Comparison of ENCODE assay signal across 15 cellular contexts in genomic region chr2:62657752-62658151, GRCh38. TPM values are rescaled to one million over a fixed set of nuclear protein-coding genes. Genes with fewer than 3 reads are reported as not detected.
DNase-seq lines count a peak whose midpoint lies in the region; ATAC-seq lines count a peak whose summit lies in the region.
"Had no signal": no experiment of that assay in that cellular context is flagged by ENCODE, and none has a peak within 500 bp of the region (broad histone marks: within the 10 kb centered on the region; RNA-seq: fewer than 3 reads in every experiment).

No MANE protein-coding gene starts in this region.

- peaks cover 0 to 2% (median 0%) of the 10 kb centered on the region in 3 donors for H3K9me3 Mint-ChIP-seq in IgD-negative memory B cell
- no peaks in the 10 kb centered on the region for H3K9me3 Mint-ChIP-seq in stimulated activated memory B cell treated with anti-CD40 and anti-IgM and Interleukin-4, amounts not matched to agents 10 μg/mL and 1 μg/mL and 100 μg/mL, for 72 hours
- no peaks in the 10 kb centered on the region for H3K9me3 Mint-ChIP-seq in activated CD4-positive, alpha-beta T cell treated with anti-CD3 and anti-CD28 coated beads for 36 hours (ENCODE audit: low read depth)
- H3K9me3 Mint-ChIP-seq: CD4-positive, alpha-beta memory T cell; central memory CD8-positive, alpha-beta T cell; endodermal cell had no signal

- peak overlapping the region in 2 of 4 donors; percentile 28 to 58 for H3K4me3 Mint-ChIP-seq in IgD-negative memory B cell
- no peak overlapping the region for H3K4me3 Mint-ChIP-seq in stimulated activated memory B cell treated with anti-CD40 and anti-IgM and Interleukin-4, amounts not matched to agents 10 μg/mL and 1 μg/mL and 100 μg/mL, for 72 hours
- H3K4me3 Mint-ChIP-seq in activated CD4-positive, alpha-beta T cell treated with anti-CD3 and anti-CD28 coated beads for 36 hours, result no peak overlapping the region
- H3K4me3 Mint-ChIP-seq: CD4-positive, alpha-beta memory T cell; central memory CD8-positive, alpha-beta T cell; endodermal cell had no signal

- POLR2A ChIA-PET in activated CD4-positive, alpha-beta T cell treated with anti-CD3 and anti-CD28 coated beads for 36 hours (lab: Charles Lee), result no interaction called here

- no peaks in the 10 kb centered on the region for H3K27me3 Mint-ChIP-seq in IgD-negative memory B cell
- H3K27me3 Mint-ChIP-seq in stimulated activated memory B cell treated with anti-CD40 and anti-IgM and Interleukin-4, amounts not matched to agents 10 μg/mL and 1 μg/mL and 100 μg/mL, for 72 hours, result no peaks in the 10 kb centered on the region
- peaks cover 4% of the 10 kb centered on the region for H3K27me3 Mint-ChIP-seq in activated CD4-positive, alpha-beta T cell treated with anti-CD3 and anti-CD28 coated beads for 36 hours
- H3K27me3 Mint-ChIP-seq: central memory CD8-positive, alpha-beta T cell had no signal

- H3K27ac Mint-ChIP-seq in IgD-negative memory B cell, result peak overlapping the region in 2 of 3 donors; percentile 51 to 55
- H3K27ac Mint-ChIP-seq in stimulated activated memory B cell treated with anti-CD40 and anti-IgM and Interleukin-4, amounts not matched to agents 10 μg/mL and 1 μg/mL and 100 μg/mL, for 72 hours, result peak overlapping the region; percentile 78
- no peak overlapping the region for H3K27ac Mint-ChIP-seq in activated CD4-positive, alpha-beta T cell treated with anti-CD3 and anti-CD28 coated beads for 36 hours
- H3K27ac Mint-ChIP-seq: CD4-positive, alpha-beta memory T cell; endodermal cell had no signal

- peak; percentile 50 for ATAC-seq in HG02759 (IDR thresholded peaks at IDR 0.05; ENCODE audit: unreplicated experiment)
- peak; percentile 77 for ATAC-seq in stimulated activated memory B cell treated with anti-CD40 and anti-IgM and Interleukin-4, amounts not matched to agents 10 μg/mL and 1 μg/mL and 100 μg/mL, for 72 hours
- ATAC-seq in activated CD4-positive, alpha-beta T cell treated with anti-CD3 and anti-CD28 coated beads for 36 hours, result no peak

- CTCF ChIA-PET in activated CD4-positive, alpha-beta T cell treated with anti-CD3 and anti-CD28 coated beads for 36 hours (lab: Charles Lee), result no interaction called here

- intact Hi-C loops in activated CD4-positive, alpha-beta T cell treated with anti-CD3 and anti-CD28 coated beads for 36 hours (cut with DNase I, micrococcal nuclease), result no loop called here

- peaks cover 9 to 25% (median 18%) of the 10 kb centered on the region in 3 donors for H3K4me1 Mint-ChIP-seq in IgD-negative memory B cell
- H3K4me1 Mint-ChIP-seq in stimulated activated memory B cell treated with anti-CD40 and anti-IgM and Interleukin-4, amounts not matched to agents 10 μg/mL and 1 μg/mL and 100 μg/mL, for 72 hours, result peaks cover 31% of the 10 kb centered on the region
- peaks cover 5% of the 10 kb centered on the region for H3K4me1 Mint-ChIP-seq in activated CD4-positive, alpha-beta T cell treated with anti-CD3 and anti-CD28 coated beads for 36 hours
- H3K4me1 Mint-ChIP-seq: central memory CD8-positive, alpha-beta T cell; endodermal cell had no signal

- peaks cover 1% of the 10 kb centered on the region for H3K36me3 Mint-ChIP-seq in IgD-negative memory B cell
- H3K36me3 Mint-ChIP-seq in stimulated activated memory B cell treated with anti-CD40 and anti-IgM and Interleukin-4, amounts not matched to agents 10 μg/mL and 1 μg/mL and 100 μg/mL, for 72 hours, result no peaks in the 10 kb centered on the region
- H3K36me3 Mint-ChIP-seq in activated CD4-positive, alpha-beta T cell treated with anti-CD3 and anti-CD28 coated beads for 36 hours (ENCODE audit: low read depth), result no peaks in the 10 kb centered on the region
- H3K36me3 Mint-ChIP-seq: CD4-positive, alpha-beta memory T cell had no signal

- DNase-seq in NCI-H1694 treated with DMSO at 0.1 percent for 48 hours (lab: John Stamatoyannopoulos, UW) (peak; percentile 22), NCI-H1694 (lab: John Stamatoyannopoulos, UW) (no peak), mucosa of gallbladder (ENCODE audit: low spot score) (no peak)
- no peak for DNase-seq in stimulated activated CD4-positive, alpha-beta T cell treated with anti-CD3 and anti-CD28 coated beads, Interleukin-1b, Interleukin-23, amount 100 ng/mL, for 48 hours
- DNase-seq in activated CD4-positive, alpha-beta T cell treated with anti-CD3 and anti-CD28 coated beads for 36 hours, result no peak
- DNase-seq: activated T-cell treated with anti-CD3 and anti-CD28 coated beads, Interleukin-2, amount 50 U/mL, for 48 hours; CD4-positive, alpha-beta memory T cell; endodermal cell; mesendoderm; SJCRH30; stimulated activated CD4-positive, alpha-beta T cell treated with anti-CD3 and anti-CD28 coated beads, Interleukin-4, amount 100 ng/mL, for 24 hours had no signal

RNA-seq across cellular contexts. Expression of gene EHBP1, which starts 47.8 kb away (rescaled TPM):
- polyA plus RNA-seq in IgD-negative memory B cell, result 10.2 TPM
- total RNA-seq in mucosa of gallbladder, result 101 TPM
- total RNA-seq in activated CD4-positive, alpha-beta T cell treated with anti-CD3 and anti-CD28 coated beads for 36 hours, result 10 to 100 TPM; 27.3 to 28.5 TPM
